In the genomic region with DNA sequence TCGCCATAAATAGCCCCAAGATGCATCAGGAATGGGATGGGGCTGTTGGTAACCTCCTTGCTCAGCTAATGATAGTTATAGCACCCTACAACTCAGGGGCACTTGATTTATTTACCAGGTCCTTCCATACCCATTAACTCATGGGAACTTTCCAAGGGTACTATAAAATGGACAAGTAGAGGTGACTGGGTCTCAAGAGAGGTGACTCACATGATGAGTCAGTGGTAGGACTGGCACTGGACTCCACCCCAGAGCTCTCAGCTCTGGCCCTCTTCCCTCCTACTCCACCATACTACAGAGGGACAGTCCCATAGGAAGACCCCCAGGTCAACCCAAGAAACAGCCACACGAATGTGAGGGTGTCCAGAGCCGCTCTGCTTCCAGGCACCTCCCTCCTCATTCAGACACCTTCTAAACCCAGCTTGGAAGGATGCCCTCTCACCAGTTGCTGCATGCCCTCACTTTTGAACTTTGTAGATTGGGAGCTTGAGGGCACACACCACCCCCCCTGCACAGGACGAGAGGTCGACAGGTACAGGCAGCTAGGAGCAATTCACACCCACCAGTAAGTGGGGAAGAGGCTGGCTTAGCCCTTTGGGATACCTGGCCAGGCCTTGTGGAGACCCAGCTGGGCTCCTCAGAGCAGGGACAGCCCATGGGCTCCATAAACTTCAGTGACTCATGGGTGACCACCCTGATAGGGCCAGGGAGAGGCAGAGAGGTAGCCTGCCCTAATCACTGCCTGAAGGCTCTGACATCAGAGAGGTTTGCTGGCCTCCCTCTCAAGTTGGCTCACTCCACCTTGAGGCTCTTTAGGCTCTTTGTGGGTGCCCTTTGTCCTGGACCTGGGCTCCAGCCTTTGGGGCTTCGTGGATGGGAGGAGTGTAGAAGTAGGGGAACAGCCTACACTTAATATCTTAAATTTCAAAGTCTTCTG, we compare ENCODE assay signal across 13 cellular contexts.
DNase-seq lines count a peak whose midpoint lies in the region; ATAC-seq lines count a peak whose summit lies in the region.
"Had no signal": no experiment of that assay in that cellular context is flagged by ENCODE, and none has a peak within 500 bp of the region (broad histone marks: within the 10 kb centered on the region; RNA-seq: fewer than 3 reads in every experiment).

No MANE protein-coding gene starts in this region.

- H3K27me3 Mint-ChIP-seq in effector memory CD8-positive, alpha-beta T cell, result peaks cover 22 to 39% of the 10 kb centered on the region in 2 donors
- H3K27me3 Mint-ChIP-seq in T-helper 2 cell treated with Interferon-gamma antibody and Interleukin-4, amounts not matched to agents 5 μg/mL and 100 μg/mL, for 36 hours (ENCODE audit: low read depth), result peaks cover 45% of the 10 kb centered on the region

- H3K4me1 Mint-ChIP-seq in effector memory CD8-positive, alpha-beta T cell (ENCODE audit: low read depth in 2 of 2), result peaks cover 19 to 23% of the 10 kb centered on the region in 2 donors
- peaks cover 10% of the 10 kb centered on the region for H3K4me1 Mint-ChIP-seq in T-helper 2 cell treated with Interferon-gamma antibody and Interleukin-4, amounts not matched to agents 5 μg/mL and 100 μg/mL, for 36 hours (ENCODE audit: low read depth)

- H3K9me3 Mint-ChIP-seq in effector memory CD8-positive, alpha-beta T cell, result no peaks in the 10 kb centered on the region
- no peaks in the 10 kb centered on the region for H3K9me3 Mint-ChIP-seq in T-helper 2 cell treated with Interferon-gamma antibody and Interleukin-4, amounts not matched to agents 5 μg/mL and 100 μg/mL, for 36 hours
- H3K9me3 Mint-ChIP-seq: H9 had no signal

- H3K27ac Mint-ChIP-seq in effector memory CD8-positive, alpha-beta T cell, result no peak overlapping the region
- H3K27ac Mint-ChIP-seq in T-helper 2 cell treated with Interferon-gamma antibody and Interleukin-4, amounts not matched to agents 5 μg/mL and 100 μg/mL, for 36 hours, result no peak overlapping the region

- no peak for ATAC-seq in effector memory CD8-positive, alpha-beta T cell (replicated peaks)
- no peak for ATAC-seq in HG03442 (IDR thresholded peaks at IDR 0.05; ENCODE audit: unreplicated experiment)
- ATAC-seq: activated CD8-positive, alpha-beta memory T cell treated with anti-CD3 and anti-CD28 coated beads, Interleukin-2, amount 10 ng/mL, durations not matched to agents 7 days and 5 days had no signal

- H3K36me3 Mint-ChIP-seq in effector memory CD8-positive, alpha-beta T cell (ENCODE audit: insufficient read depth), result no peaks in the 10 kb centered on the region
- H3K36me3 Mint-ChIP-seq in T-helper 2 cell treated with Interferon-gamma antibody and Interleukin-4, amounts not matched to agents 5 μg/mL and 100 μg/mL, for 36 hours (ENCODE audit: low read depth), result no peaks in the 10 kb centered on the region

- DNase-seq in 8988T, result peak; percentile 78
- DNase-seq in HK-2 (ENCODE audit: unreplicated experiment), result peak; percentile 40
- DNase-seq in T1000 (lab: John Stamatoyannopoulos, UW), result peak; percentile 55
- peak; percentile 61 for DNase-seq in islet precursor cell
- no peak for DNase-seq in effector memory CD8-positive, alpha-beta T cell
- DNase-seq in activated T-cell treated with anti-CD3 and anti-CD28 coated beads, Interleukin-2, amount 50 U/mL, for 48 hours, result no peak
- DNase-seq in T-helper 2 cell treated with Interferon-gamma antibody and Interleukin-4, amounts not matched to agents 5 μg/mL and 100 μg/mL, for 36 hours (ENCODE audit: low spot score), result no peak
- DNase-seq: activated CD8-positive, alpha-beta memory T cell treated with anti-CD3 and anti-CD28 coated beads, Interleukin-2, amount 10 ng/mL, durations not matched to agents 7 days and 5 days; effector CD4-positive, alpha-beta T cell; GF-D8; H9; NCI-H1417 treated with DMSO at 0.1 percent for 48 hours had no signal

- no peak overlapping the region for H3K4me3 Mint-ChIP-seq in effector memory CD8-positive, alpha-beta T cell
- H3K4me3 Mint-ChIP-seq in T-helper 2 cell treated with Interferon-gamma antibody and Interleukin-4, amounts not matched to agents 5 μg/mL and 100 μg/mL, for 36 hours, result no peak overlapping the region
- H3K4me3 Mint-ChIP-seq: activated CD8-positive, alpha-beta memory T cell treated with anti-CD3 and anti-CD28 coated beads, Interleukin-2, amount 10 ng/mL, durations not matched to agents 7 days and 5 days; H9 had no signal

Comparison
In these comparisons a context has a peak if more than half of its experiments do, and no peak if none do; other contexts are left out.
1. DNase-seq: peak in 8988T (single experiment), HK-2 (single experiment), T1000 (single experiment) and islet precursor cell (single experiment); none in effector memory CD8-positive, alpha-beta T cell (0 of 3), activated T-cell treated with anti-CD3 and anti-CD28 coated beads, Interleukin-2, amount 50 U/mL, for 48 hours (0 of 2) and T-helper 2 cell treated with Interferon-gamma antibody and Interleukin-4, amounts not matched to agents 5 μg/mL and 100 μg/mL, for 36 hours (single experiment).